ENCODE assay signal across 29 cellular contexts in genomic region chr7:36299882-36300341, GRCh38.
DNase-seq lines count a peak whose midpoint lies in the region; ATAC-seq and TF ChIP-seq lines count a peak whose summit lies in the region.
"Had no signal": no experiment of that assay in that cellular context is flagged by ENCODE, and none has a peak within 500 bp of the region (broad histone marks: within the 10 kb centered on the region; RNA-seq: fewer than 3 reads in every experiment).

No MANE protein-coding gene starts in this region.

- H3K4me3 ChIP-seq in GM23338 (no peak overlapping the region), IMR-90 (ENCODE audit: insufficient read depth, low read depth, low read length) (no peak overlapping the region), skeletal muscle tissue (ENCODE audit: low read length in 3 of 3) (no peak overlapping the region), spleen (no peak overlapping the region)
- H3K4me3 ChIP-seq in CD4-positive, alpha-beta memory T cell (ENCODE audit: low read length in 2 of 2) = no peak overlapping the region
- H3K4me3 ChIP-seq: esophagus muscularis mucosa, GM23248, heart right ventricle, MG63, ovary, upper lobe of right lung had no signal

- no peak overlapping the region for H2AK9ac ChIP-seq in IMR-90 (replicated peaks; ENCODE audit: low read depth, low read length, poor library complexity)

- DNase-seq in GM23338 (ENCODE audit: low spot score) (no peak), IMR-90 (no peak), iPS-NIHi11 (ENCODE audit: low spot score) (peak; percentile 36), spleen (no peak)
- DNase-seq in CD4-positive, alpha-beta memory T cell = no peak
- DNase-seq: activated CD4-positive, alpha-beta T cell treated with anti-CD3 and anti-CD28 coated beads, Interleukin-2, amount 10 ng/mL, durations not matched to agents 24 days and 14 days; activated effector memory CD4-positive, alpha-beta T cell treated with anti-CD3 and anti-CD28 coated beads, Interleukin-2, amount 50 U/mL, for 16 hours; activated naive CD8-positive, alpha-beta T cell treated with anti-CD3 and anti-CD28 coated beads for 36 hours; activated T-cell treated with anti-CD3 and anti-CD28 coated beads, Interleukin-2, amount 50 U/mL, for 1 hour; caudate nucleus; DND-41; foreskin keratinocyte; GM23248; heart right ventricle; left ventricle myocardium superior; MG63; naive thymus-derived CD4-positive, alpha-beta T cell; NCI-H2081; NCI-H446; stimulated activated CD4-positive, alpha-beta T cell treated with anti-CD3 and anti-CD28 coated beads, Interleukin-2, amount 100 ng/mL, for 48 hours; upper lobe of right lung had no signal

- no peaks in the 10 kb centered on the region for H4K20me1 ChIP-seq in GM23338 (replicated peaks; ENCODE audit: insufficient read depth)
- H4K20me1 ChIP-seq in IMR-90 (ENCODE audit: insufficient read depth, low read length) = peaks cover 15% of the 10 kb centered on the region

- POLR2A ChIA-PET in IMR-90 (lab: Charles Lee; ENCODE audit: unreplicated experiment) = no interaction called here
- POLR2A ChIA-PET in CD4-positive, alpha-beta memory T cell (lab: Charles Lee; ENCODE audit: partially characterized antibody) = no interaction called here

- H3K14ac ChIP-seq in IMR-90 (replicated peaks; ENCODE audit: low read depth, low read length) = no peak overlapping the region

- no TSS peak for BruUV-seq in IMR-90 (replicated peaks; lab: Mats Ljungman, UMichigan)

- H2BK120ac ChIP-seq in IMR-90 (ENCODE audit: low read depth, low read length) = no peak overlapping the region

- 94% methylated on average over 3 of the region's 8 CpGs; no CpG with 5 or more reads in 1 of the 2 experiments for WGBS in IMR-90 (ENCODE audit: extremely low coverage in 2 of 2, insufficient read length in 1 of 2), 2 experiments
- 84 to 96% (median 87%) methylated on average over 8 of the region's 8 CpGs for WGBS in spleen, 5 donors

- H3K79me1 ChIP-seq in IMR-90 (ENCODE audit: low read depth in 1 of 2, low read length in 2 of 2) = 0 out of 4 replicates have a peak, but pooled peaks cover 0 to 4% of the 10 kb centered on the region in 2 experiments

- TF ChIP-seq RAD21 in IMR-90 (IDR thresholded peaks at IDR 0.05; ENCODE audit: low read length) = no peak

- no peak overlapping the region for H4K8ac ChIP-seq in IMR-90 (ENCODE audit: low read depth in 2 of 2, low read length in 2 of 2)

- H3K79me2 ChIP-seq in GM23338 (replicated peaks; ENCODE audit: insufficient read depth) = no peaks in the 10 kb centered on the region

- H3K4me1 Mint-ChIP-seq in GM23338 = peaks cover 32% of the 10 kb centered on the region
- peaks cover 5 to 6% (median 6%) of the 10 kb centered on the region in 4 donors for H3K4me1 Mint-ChIP-seq in CD4-positive, alpha-beta memory T cell
- H3K4me1 Mint-ChIP-seq: activated CD4-positive, alpha-beta T cell treated with anti-CD3 and anti-CD28 coated beads, Interleukin-2, amount 10 ng/mL, durations not matched to agents 24 days and 14 days; activated naive CD8-positive, alpha-beta T cell treated with anti-CD3 and anti-CD28 coated beads for 36 hours; naive thymus-derived CD4-positive, alpha-beta T cell had no signal

- no peak overlapping the region; the same call in 1 of the 2 replicates for H3K23ac ChIP-seq in IMR-90 (ENCODE audit: low read depth, low read length)

- ATAC-seq in GM23338 = peak; percentile 75
- no peak for ATAC-seq in IMR-90 (ENCODE audit: low read depth)
- ATAC-seq in HG03139 (IDR thresholded peaks at IDR 0.05; ENCODE audit: unreplicated experiment) = no peak
- ATAC-seq: foreskin keratinocyte; heart right ventricle; left ventricle myocardium superior; naive thymus-derived CD4-positive, alpha-beta T cell; upper lobe of right lung had no signal

- H3K9me1 ChIP-seq in IMR-90 (ENCODE audit: insufficient read depth, low read length) = peaks cover 25% of the 10 kb centered on the region

- no peak overlapping the region for H2BK20ac ChIP-seq in IMR-90 (ENCODE audit: low read depth, low read length)

- TF ChIP-seq CTCF in GM23338 (conservative IDR thresholded peaks at IDR 0.05; ENCODE audit: low read depth in 2 of 2) (peak; percentile 16 to 17; a peak in 1 of 4 replicates), IMR-90 (conservative IDR thresholded peaks at IDR 0.05; ENCODE audit: low read depth, low read length) (no peak), spleen (IDR thresholded peaks at IDR 0.05 in 8 of 11, conservative IDR thresholded peaks at IDR 0.05 in 3 of 11) (no peak)

- no peak overlapping the region for H3K4me2 ChIP-seq in GM23338
- no peak overlapping the region for H3K4me2 ChIP-seq in IMR-90 (ENCODE audit: low read depth, low read length)

- H3K56ac ChIP-seq in IMR-90 (ENCODE audit: extremely low read depth, insufficient read depth, low read length) = no peak overlapping the region

- in situ Hi-C loops in IMR-90 (cut with MboI; ENCODE audit: low sequenced_read_pairs) = no loop called here

- H3K4ac ChIP-seq in IMR-90 (ENCODE audit: low read depth, low read length) = no peak overlapping the region

- H3K27me3 Mint-ChIP-seq in GM23338 (ENCODE audit: insufficient read depth, low read depth, poor library complexity) = peaks cover 10% of the 10 kb centered on the region
- H3K27me3 Mint-ChIP-seq in CD4-positive, alpha-beta memory T cell = no peaks in the 10 kb centered on the region
- H3K27me3 Mint-ChIP-seq: activated CD4-positive, alpha-beta T cell treated with anti-CD3 and anti-CD28 coated beads, Interleukin-2, amount 10 ng/mL, durations not matched to agents 24 days and 14 days; activated naive CD8-positive, alpha-beta T cell treated with anti-CD3 and anti-CD28 coated beads for 36 hours; naive thymus-derived CD4-positive, alpha-beta T cell had no signal

- intact Hi-C loops in IMR-90 (cut with micrococcal nuclease) (no loop called here), spleen (cut with DNase I; ENCODE audit: low total_unique reads) (no loop called here)
- intact Hi-C loops in CD4-positive, alpha-beta memory T cell (cut with micrococcal nuclease) = no loop called here

- H2AFZ ChIP-seq in GM23338 (no peak overlapping the region), IMR-90 (replicated peaks; ENCODE audit: low read length, poor library complexity) (no peak overlapping the region)
- H2AFZ ChIP-seq: GM23248 had no signal

- H4K5ac ChIP-seq in IMR-90 (ENCODE audit: low read depth, low read length) = no peak overlapping the region

- H3K9ac ChIP-seq in IMR-90 (ENCODE audit: low read depth, low read length) (no peak overlapping the region), skeletal muscle tissue (ENCODE audit: low read depth in 1 of 3, low read length in 3 of 3) (no peak overlapping the region)
- H3K9ac ChIP-seq: GM23248 had no signal

- no peak overlapping the region for H3K18ac ChIP-seq in IMR-90 (ENCODE audit: low read depth, low read length)

- H3K27ac ChIP-seq in GM23338 (ENCODE audit: low read depth) (no peak overlapping the region), IMR-90 (ENCODE audit: insufficient read depth, low read length) (no peak overlapping the region), skeletal muscle tissue (ENCODE audit: low read depth, low read length) (peak overlapping the region; percentile 9), spleen (no peak overlapping the region)
- H3K27ac ChIP-seq in CD4-positive, alpha-beta memory T cell (ENCODE audit: low read depth, low read length) = no peak overlapping the region
- H3K27ac ChIP-seq: C4-2B, foreskin keratinocyte, GM23248, ovary, upper lobe of right lung, VCaP had no signal

- TF ChIP-seq POLR2A in IMR-90 (IDR thresholded peaks at IDR 0.05; ENCODE audit: low read depth, low read length) (no peak), spleen (IDR thresholded peaks at IDR 0.05) (no peak)

- H2AK5ac ChIP-seq in IMR-90 (ENCODE audit: low read depth, low read length) = peak overlapping the region; percentile 8; the same call in 1 of the 2 replicates

- no peak overlapping the region for H2BK5ac ChIP-seq in IMR-90 (ENCODE audit: low read depth, low read length, poor library complexity, severe bottlenecking)

- H3K4me1 ChIP-seq in GM23338 (ENCODE audit: insufficient read depth) = no peaks in the 10 kb centered on the region; the same call in 1 of the 2 replicates
- peaks cover 23% of the 10 kb centered on the region for H3K4me1 ChIP-seq in IMR-90 (ENCODE audit: control insufficient read depth, insufficient read depth, low read length)
- H3K4me1 ChIP-seq in skeletal muscle tissue (ENCODE audit: control insufficient read depth in 3 of 3, insufficient read depth in 3 of 3, low read length in 3 of 3) = peaks cover 42 to 48% (median 45%) of the 10 kb centered on the region in 3 donors
- peaks cover 12 to 55% (median 29%) of the 10 kb centered on the region in 6 donors for H3K4me1 ChIP-seq in spleen
- no peaks in the 10 kb centered on the region for H3K4me1 ChIP-seq in CD4-positive, alpha-beta memory T cell (ENCODE audit: insufficient read depth, low read length)
- H3K4me1 ChIP-seq: foreskin keratinocyte had no signal

- H3K27me3 ChIP-seq in GM23338 (ENCODE audit: insufficient read depth) (no peaks in the 10 kb centered on the region), IMR-90 (ENCODE audit: control insufficient read depth, insufficient read depth, low read length) (no peaks in the 10 kb centered on the region), skeletal muscle tissue (ENCODE audit: control insufficient read depth in 3 of 3, insufficient read depth in 3 of 3, low read length in 3 of 3) (no peaks in the 10 kb centered on the region), spleen (replicated peaks in 1 of 7) (no peaks in the 10 kb centered on the region)
- H3K27me3 ChIP-seq in CD4-positive, alpha-beta memory T cell (ENCODE audit: insufficient read depth, low read length) = no peaks in the 10 kb centered on the region
- H3K27me3 ChIP-seq: esophagus muscularis mucosa, foreskin keratinocyte, heart right ventricle, MG63, ovary, upper lobe of right lung had no signal

- no peaks in the 10 kb centered on the region for H3K9me3 ChIP-seq in IMR-90 (ENCODE audit: control insufficient read depth, insufficient read depth, low read length)
- H3K9me3 ChIP-seq in skeletal muscle tissue (ENCODE audit: control insufficient read depth in 3 of 3, low read length in 3 of 3) = no peaks in the 10 kb centered on the region
- no peaks in the 10 kb centered on the region for H3K9me3 ChIP-seq in spleen
- no peaks in the 10 kb centered on the region for H3K9me3 ChIP-seq in CD4-positive, alpha-beta memory T cell (ENCODE audit: control insufficient read depth in 1 of 2, low read length in 2 of 2)
- H3K9me3 ChIP-seq: esophagus muscularis mucosa, heart right ventricle, MG63, ovary, upper lobe of right lung had no signal

- dilution Hi-C loops in IMR-90 (cut with HindIII; ENCODE audit: low sequenced_read_pairs, unreplicated experiment) = loop anchor here (25.0 kb wide), 1 partner anchor 313 kb away; no protein-coding TSS in a partner anchor

- H3K36me3 Mint-ChIP-seq in GM23338 (ENCODE audit: low read depth) = peaks cover 9% of the 10 kb centered on the region; the same call in 1 of the 3 replicates
- peaks cover 36 to 37% of the 10 kb centered on the region in 2 donors for H3K36me3 Mint-ChIP-seq in CD4-positive, alpha-beta memory T cell
- H3K36me3 Mint-ChIP-seq: activated naive CD8-positive, alpha-beta T cell treated with anti-CD3 and anti-CD28 coated beads for 36 hours had no signal

- H3K36me3 ChIP-seq in GM23338 (ENCODE audit: insufficient read depth) (no peaks in the 10 kb centered on the region), IMR-90 (ENCODE audit: control insufficient read depth, insufficient read depth, low read length) (peaks cover 26% of the 10 kb centered on the region), skeletal muscle tissue (ENCODE audit: control insufficient read depth in 3 of 3, insufficient read depth in 3 of 3, low read length in 3 of 3) (peaks cover 18 to 37% (median 27%) of the 10 kb centered on the region in 3 donors), spleen (peaks cover 0 to 37% (median 4%) of the 10 kb centered on the region in 6 donors)
- H3K36me3 ChIP-seq in CD4-positive, alpha-beta memory T cell (ENCODE audit: insufficient read depth, low read length) = peaks cover 11% of the 10 kb centered on the region
- H3K36me3 ChIP-seq: MG63, ovary, upper lobe of right lung had no signal

- H4K91ac ChIP-seq in IMR-90 (ENCODE audit: insufficient read depth, low read depth, low read length) = no peak overlapping the region

- H3K27ac Mint-ChIP-seq in GM23338 = no peak overlapping the region
- no peak overlapping the region for H3K27ac Mint-ChIP-seq in CD4-positive, alpha-beta memory T cell
- H3K27ac Mint-ChIP-seq: activated CD4-positive, alpha-beta T cell treated with anti-CD3 and anti-CD28 coated beads, Interleukin-2, amount 10 ng/mL, durations not matched to agents 24 days and 14 days; activated naive CD8-positive, alpha-beta T cell treated with anti-CD3 and anti-CD28 coated beads for 36 hours; mesothelial cell of epicardium; naive thymus-derived CD4-positive, alpha-beta T cell; T-helper 2 cell treated with Interferon-gamma antibody and Interleukin-4, amounts not matched to agents 5 μg/mL and 100 μg/mL, for 36 hours had no signal

- H3K4me3 Mint-ChIP-seq in GM23338 = no peak overlapping the region
- H3K4me3 Mint-ChIP-seq in CD4-positive, alpha-beta memory T cell = no peak overlapping the region
- H3K4me3 Mint-ChIP-seq: activated CD4-positive, alpha-beta T cell treated with anti-CD3 and anti-CD28 coated beads, Interleukin-2, amount 10 ng/mL, durations not matched to agents 24 days and 14 days; activated naive CD8-positive, alpha-beta T cell treated with anti-CD3 and anti-CD28 coated beads for 36 hours; mesothelial cell of epicardium; naive thymus-derived CD4-positive, alpha-beta T cell; T-helper 2 cell treated with Interferon-gamma antibody and Interleukin-4, amounts not matched to agents 5 μg/mL and 100 μg/mL, for 36 hours had no signal

- no peaks in the 10 kb centered on the region for H3F3A ChIP-seq in GM23338 (replicated peaks; ENCODE audit: low read depth)

- H3K9me2 ChIP-seq in GM23338 (ENCODE audit: insufficient read depth) = 0 out of 2 replicates have a peak, but pooled peaks cover 5% of the 10 kb centered on the region

- no peaks in the 10 kb centered on the region for H3K9me3 Mint-ChIP-seq in GM23338
- H3K9me3 Mint-ChIP-seq in CD4-positive, alpha-beta memory T cell = no peaks in the 10 kb centered on the region
- H3K9me3 Mint-ChIP-seq: activated CD4-positive, alpha-beta T cell treated with anti-CD3 and anti-CD28 coated beads, Interleukin-2, amount 10 ng/mL, durations not matched to agents 24 days and 14 days; activated naive CD8-positive, alpha-beta T cell treated with anti-CD3 and anti-CD28 coated beads for 36 hours; mesothelial cell of epicardium; T-helper 2 cell treated with Interferon-gamma antibody and Interleukin-4, amounts not matched to agents 5 μg/mL and 100 μg/mL, for 36 hours had no signal

- no peak overlapping the region for H2BK15ac ChIP-seq in IMR-90 (ENCODE audit: low read depth, low read length)

- CTCF ChIA-PET in IMR-90 (lab: Yijun Ruan, JAX) = interaction anchor here (1.4 kb wide), 1 partner anchor 93 kb away, joined by 3 read pairs; no protein-coding TSS in a partner anchor
- CTCF ChIA-PET in CD4-positive, alpha-beta memory T cell (lab: Charles Lee; ENCODE audit: partially characterized antibody) = interaction anchor here (1.1 to 8.8 kb wide), 2 partner anchors 19 to 322 kb away, joined by 3 to 56 read pairs; no protein-coding TSS in a partner anchor

Comparison
In these comparisons a context has a peak if more than half of its experiments do, and no peak if none do; other contexts are left out.
1. CTCF ChIP-seq: peak in GM23338 (2 of 2); none in IMR-90 (single experiment) and spleen (0 of 11).